Comparison of ENCODE assay signal across 8 cellular contexts in the genomic region with DNA sequence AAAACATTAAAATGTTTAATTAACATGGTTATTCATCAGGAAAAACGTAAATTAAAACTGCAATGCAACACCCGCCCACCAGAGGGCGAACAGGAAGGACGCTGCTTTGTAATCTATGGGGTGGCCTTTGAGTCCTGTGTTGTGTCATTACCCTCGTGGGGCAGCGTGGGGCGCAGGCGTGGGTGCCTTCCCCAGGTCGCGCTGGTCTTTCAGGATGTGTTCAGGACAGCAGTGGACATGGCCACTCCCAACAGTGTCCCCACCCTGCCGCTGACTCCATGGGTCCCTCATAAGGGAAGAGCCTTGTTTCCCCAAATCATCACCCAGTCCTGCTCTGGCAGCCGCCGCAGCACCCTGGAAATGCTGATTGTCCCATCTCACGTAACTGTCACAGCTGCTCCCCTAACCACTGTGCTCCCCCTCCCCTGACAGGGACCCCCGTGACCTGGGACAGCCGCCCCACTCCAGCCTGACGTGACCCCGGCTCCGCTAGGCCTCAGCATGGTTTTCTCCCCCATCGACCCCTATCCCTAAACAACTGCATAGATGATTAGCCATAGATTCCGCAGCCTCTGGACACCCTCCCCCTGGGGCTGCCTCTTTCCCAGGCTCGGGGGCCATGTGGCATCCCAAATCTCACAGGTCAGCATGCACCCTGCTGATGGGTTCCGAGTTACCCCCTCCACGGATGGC. TPM values are rescaled to one million over a fixed set of nuclear protein-coding genes. Genes with fewer than 3 reads are reported as not detected.
A peak's percentile ranks its signal among the peaks of the same experiment; 100 is the strongest.
DNase-seq lines count a peak whose midpoint lies in the region; ATAC-seq, FAIRE-seq and TF ChIP-seq lines count a peak whose summit lies in the region.

No MANE protein-coding gene starts in this region.

- no peak overlapping the region for H3K4me2 ChIP-seq in smooth muscle cell

- ATAC-seq in GM18511 (IDR thresholded peaks at IDR 0.05; ENCODE audit: unreplicated experiment) (no peak), HG03521 (IDR thresholded peaks at IDR 0.05; ENCODE audit: unreplicated experiment) (no peak)

- no peaks in the 10 kb centered on the region for H4K20me1 ChIP-seq in smooth muscle cell (ENCODE audit: low read depth)

- no peaks in the 10 kb centered on the region for H3K36me3 ChIP-seq in left ventricle myocardium inferior
- no peaks in the 10 kb centered on the region for H3K36me3 ChIP-seq in smooth muscle cell (ENCODE audit: low read depth)

- 53% methylated on average over 24 of the region's 24 CpGs for WGBS in smooth muscle cell (ENCODE audit: low lambda C conversion rate)

- H3K27me3 ChIP-seq in left ventricle myocardium inferior (ENCODE audit: low read depth) (peaks cover 61% of the 10 kb centered on the region), smooth muscle cell (ENCODE audit: low read depth) (peaks cover 7% of the 10 kb centered on the region)

- POLR2A ChIA-PET in AG04449 (lab: Yijun Ruan, JAX) (no interaction called here), RWPE1 (lab: Yijun Ruan, JAX; ENCODE audit: low non-redundant PET) (no interaction called here)

- H3F3A ChIP-seq in smooth muscle cell (ENCODE audit: low read depth) = no peaks in the 10 kb centered on the region

- peak; percentile 73 for TF ChIP-seq CTCF in AG04449 (IDR thresholded peaks at IDR 0.05; ENCODE audit: insufficient read depth, low read length, missing control alignments)
- TF ChIP-seq CTCF in RWPE1 (conservative IDR thresholded peaks at IDR 0.05; ENCODE audit: low read depth) = peak; percentile 98
- peak; percentile 80 for TF ChIP-seq CTCF in left ventricle myocardium inferior (IDR thresholded peaks at IDR 0.05; ENCODE audit: borderline replicate concordance)
- TF ChIP-seq CTCF in smooth muscle cell (IDR thresholded peaks at IDR 0.05; ENCODE audit: borderline replicate concordance, insufficient read depth, poor library complexity, severe bottlenecking) = peak; percentile 84

- H3K4me3 ChIP-seq in AG04449 (ENCODE audit: low read depth, low read length) (no peak overlapping the region), left ventricle myocardium inferior (no peak overlapping the region), smooth muscle cell (no peak overlapping the region)

- CTCF ChIA-PET in AG04449 (lab: Yijun Ruan, JAX) (interaction anchor here (0.6 to 4.0 kb wide), 22 partner anchors 7 to 680 kb away, joined by 3 to 23 read pairs (median 5); partner anchors contain the start of gene GLT6D1), RWPE1 (lab: Yijun Ruan, JAX) (interaction anchor here (0.6 to 2.0 kb wide), 19 partner anchors 9 to 1065 kb away, joined by 3 to 6 read pairs (median 4); a partner anchor contains a TSS)

- H3K4me1 ChIP-seq in left ventricle myocardium inferior (peaks cover 3% of the 10 kb centered on the region), smooth muscle cell (ENCODE audit: low read depth) (no peaks in the 10 kb centered on the region)

- H3K27ac ChIP-seq in RWPE1 = no peak overlapping the region
- H3K27ac ChIP-seq in left ventricle myocardium inferior (replicated peaks) = no peak overlapping the region
- H3K27ac ChIP-seq in smooth muscle cell (ENCODE audit: low read depth) = no peak overlapping the region

- DNase-seq in AG04449 (ENCODE audit: low read depth, low spot score) (no peak), GM18507 (ENCODE audit: extremely low spot score, insufficient read length, low read depth) (peak; percentile 42), RWPE1 (ENCODE audit: low spot score) (peak; percentile 70), left ventricle myocardium inferior (peak; percentile 14), smooth muscle cell (lab: John Stamatoyannopoulos, UW; ENCODE audit: unreplicated experiment) (peak; percentile 19)
- peak; percentile 58 for DNase-seq in activated naive CD4-positive, alpha-beta T cell treated with anti-CD3 and anti-CD28 coated beads, Interleukin-2, amount 50 U/mL, for 16 hours

- intact Hi-C loops in left ventricle myocardium inferior (cut with micrococcal nuclease) = no loop called here

- FAIRE-seq in GM18507 (lab: Jason Lieb, UNC) = peak; percentile 87

- H3K9me3 ChIP-seq in left ventricle myocardium inferior (replicated peaks) = no peaks in the 10 kb centered on the region
- no peaks in the 10 kb centered on the region for H3K9me3 ChIP-seq in smooth muscle cell (replicated peaks; ENCODE audit: low read depth)

- no peaks in the 10 kb centered on the region for H3K79me2 ChIP-seq in smooth muscle cell (ENCODE audit: low read depth)

- no peak overlapping the region for H3K9ac ChIP-seq in smooth muscle cell (ENCODE audit: low read depth)

- no peak overlapping the region for H2AFZ ChIP-seq in smooth muscle cell (ENCODE audit: low read depth)

RNA-seq across cellular contexts. Expression of gene GLT6D1, which starts 36.4 kb away (rescaled TPM):
- total RNA-seq in left ventricle myocardium inferior (not detected), smooth muscle cell (not detected in 2 replicates)
- not detected in 2 replicates for polyA plus RNA-seq in smooth muscle cell

RNA-seq across cellular contexts. Expression of gene PAEP, which starts 41.4 kb away (rescaled TPM):
- total RNA-seq in left ventricle myocardium inferior = not detected
- total RNA-seq in smooth muscle cell = 1.4 and 6.3 TPM in 2 replicates
- 5.3 TPM in 1 of 2 replicates, not detected in the other for polyA plus RNA-seq in smooth muscle cell

RNA-seq across cellular contexts. Expression of gene OBP2A, which starts 57.0 kb away (rescaled TPM):
- total RNA-seq in left ventricle myocardium inferior = not detected
- total RNA-seq in smooth muscle cell = not detected in 2 replicates
- 0.61 TPM in 1 of 2 replicates, not detected in the other for polyA plus RNA-seq in smooth muscle cell
